ENCODE assay signal across 30 cellular contexts in the genomic region with DNA sequence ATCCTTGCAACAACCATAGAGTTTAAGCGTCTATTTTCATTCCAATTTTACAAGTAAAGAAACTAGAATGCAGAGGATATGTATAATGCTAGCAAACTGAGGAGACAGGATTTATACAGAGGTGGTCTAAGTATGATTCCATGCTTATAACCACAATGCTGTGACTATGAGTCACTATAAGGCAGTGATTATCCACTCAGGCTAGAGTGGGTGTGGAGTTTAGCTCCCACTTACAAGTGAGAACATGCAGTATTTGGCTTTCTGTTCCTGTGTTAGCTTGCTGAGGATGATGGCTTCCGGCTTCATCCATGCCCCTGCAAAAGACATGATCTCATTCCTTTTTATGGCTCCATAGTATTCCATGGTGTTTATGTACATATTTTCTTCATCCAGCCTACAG. TPM values are rescaled to one million over a fixed set of nuclear protein-coding genes. Genes with fewer than 3 reads are reported as not detected.
DNase-seq lines count a peak whose midpoint lies in the region; ATAC-seq, FAIRE-seq and TF ChIP-seq lines count a peak whose summit lies in the region.
"Had no signal": no experiment of that assay in that cellular context is flagged by ENCODE, and none has a peak within 500 bp of the region (broad histone marks: within the 10 kb centered on the region; RNA-seq: fewer than 3 reads in every experiment).

No MANE protein-coding gene starts in this region.

- H3K79me2 ChIP-seq in H1 (ENCODE audit: control insufficient read depth in 1 of 2, insufficient read depth in 2 of 2, low read length in 2 of 2), result no peaks in the 10 kb centered on the region

- CTCF ChIA-PET in H1 (lab: Charles Lee; ENCODE audit: partially characterized antibody), result no interaction called here

- H2BK12ac ChIP-seq in H1 (ENCODE audit: low read depth, low read length), result no peak overlapping the region

- H2BK5ac ChIP-seq in H1 (ENCODE audit: low read depth, low read length), result no peak overlapping the region

- H4K91ac ChIP-seq in H1 (replicated peaks; ENCODE audit: insufficient read length, low read length), result no peak overlapping the region

- no peak overlapping the region for H3K23ac ChIP-seq in H1 (ENCODE audit: insufficient read length)

- no peaks in the 10 kb centered on the region for H3K79me1 ChIP-seq in H1 (ENCODE audit: low read depth, low read length)

- DNase-seq in ELR (ENCODE audit: low read depth) (peak; percentile 39), RWPE2 (ENCODE audit: low spot score) (no peak), H1 (ENCODE audit: low read depth in 1 of 2, low spot score in 2 of 2) (no peak), iris pigment epithelial cell (ENCODE audit: low read depth) (peak; percentile 51), NCI-H146 (lab: John Stamatoyannopoulos, UW) (no peak), tibial nerve (ENCODE audit: low spot score in 2 of 2) (no peak), type B pancreatic cell (ENCODE audit: extremely low spot score, unreplicated experiment) (no peak), globus pallidus (ENCODE audit: low spot score) (no peak)
- DNase-seq: activated CD4-positive, alpha-beta T cell treated with anti-CD3 and anti-CD28 coated beads, Interleukin-2, amount 10 ng/mL, durations not matched to agents 24 days and 14 days; amygdala; central memory CD4-positive, alpha-beta T cell; dermis blood vessel endothelial cell; endodermal cell; left ventricle myocardium superior; NCI-H2107; NCI-H748 treated with DMSO at 0.1 percent for 48 hours; ovary; SIG-M5; T1000; trophoblast cell had no signal

- H3K4ac ChIP-seq in H1 (replicated peaks; ENCODE audit: insufficient read length, low read depth, low read length), result no peak overlapping the region

- H3K56ac ChIP-seq in H1 (replicated peaks; ENCODE audit: insufficient read length, low read depth, low read length), result no peak overlapping the region

- no peaks in the 10 kb centered on the region for H3K36me3 Mint-ChIP-seq in type B pancreatic cell
- H3K36me3 Mint-ChIP-seq: activated naive CD4-positive, alpha-beta T cell treated with anti-CD3 and anti-CD28 coated beads, Interleukin-2, amount 50 U/mL, for 24 hours; CD14-positive monocyte; stimulated activated memory B cell treated with anti-CD40 and anti-IgM and Interleukin-4, amounts not matched to agents 10 μg/mL and 1 μg/mL and 100 μg/mL, for 72 hours had no signal

- no peak overlapping the region for H2BK120ac ChIP-seq in H1 (replicated peaks; ENCODE audit: low read depth, low read length)

- POLR2A ChIA-PET in H1 (lab: Charles Lee; ENCODE audit: partially characterized antibody), result no interaction called here

- H4K20me1 ChIP-seq in H1 (replicated peaks in 1 of 2; ENCODE audit: control insufficient read depth in 1 of 2, insufficient read depth in 2 of 2, low read length in 2 of 2), result no peaks in the 10 kb centered on the region

- H2AK5ac ChIP-seq in H1 (ENCODE audit: low read depth, low read length), result no peak overlapping the region

- no peak for TF ChIP-seq POLR2A in H1 (IDR thresholded peaks at IDR 0.05; ENCODE audit: control extremely low read depth in 1 of 2, low read depth in 2 of 2, low read length in 2 of 2)
- no peak for TF ChIP-seq POLR2A in tibial nerve (IDR thresholded peaks at IDR 0.05)

- no peaks in the 10 kb centered on the region for H3K23me2 ChIP-seq in H1 (ENCODE audit: low read depth, low read length)

- H3K27me3 ChIP-seq in RWPE2 (ENCODE audit: insufficient read depth, poor library complexity, severe bottlenecking) (no peaks in the 10 kb centered on the region), H1 (replicated peaks in 1 of 4; ENCODE audit: control insufficient read depth in 3 of 4, extremely low read depth in 1 of 4, insufficient read depth in 3 of 4, low read length in 3 of 4) (no peaks in the 10 kb centered on the region), tibial nerve (no peaks in the 10 kb centered on the region)
- H3K27me3 ChIP-seq: ovary had no signal

- H2BK20ac ChIP-seq in H1 (ENCODE audit: low read length), result no peak overlapping the region

- no peak overlapping the region for H3K9ac ChIP-seq in H1 (replicated peaks in 1 of 4; ENCODE audit: extremely low read depth in 1 of 4, low read depth in 3 of 4, low read length in 3 of 4)
- H3K9ac ChIP-seq: KMS-11 had no signal

- TF ChIP-seq EP300 in H1 (IDR thresholded peaks at IDR 0.05; ENCODE audit: borderline replicate concordance in 1 of 2, low read depth in 2 of 2, low read length in 2 of 2), result no peak
- TF ChIP-seq EP300 in tibial nerve (IDR thresholded peaks at IDR 0.05), result no peak

- H2AFZ ChIP-seq in H1 (ENCODE audit: low read length), result no peak overlapping the region
- H2AFZ ChIP-seq: GM23338 had no signal

- H3K4me1 ChIP-seq in RWPE2 (ENCODE audit: insufficient read depth, poor library complexity, severe bottlenecking), result peaks cover 19% of the 10 kb centered on the region
- H3K4me1 ChIP-seq in H1 (replicated peaks in 1 of 4; ENCODE audit: control insufficient read depth in 3 of 4, insufficient read depth in 4 of 4, low read length in 3 of 4), result no peaks in the 10 kb centered on the region
- H3K4me1 ChIP-seq in tibial nerve, result no peaks in the 10 kb centered on the region

- no peak overlapping the region for H3K14ac ChIP-seq in H1 (ENCODE audit: insufficient read length)

- H3K4me1 Mint-ChIP-seq in type B pancreatic cell (ENCODE audit: unreplicated experiment), result no peaks in the 10 kb centered on the region
- H3K4me1 Mint-ChIP-seq: activated CD4-positive, alpha-beta T cell treated with anti-CD3 and anti-CD28 coated beads, Interleukin-2, amount 10 ng/mL, durations not matched to agents 24 days and 14 days; activated naive CD4-positive, alpha-beta T cell treated with anti-CD3 and anti-CD28 coated beads, Interleukin-2, amount 50 U/mL, for 24 hours; CD14-positive monocyte; endodermal cell; GM23338; neural crest cell; stimulated activated memory B cell treated with anti-CD40 and anti-IgM and Interleukin-4, amounts not matched to agents 10 μg/mL and 1 μg/mL and 100 μg/mL, for 72 hours had no signal

- H4K8ac ChIP-seq in H1 (ENCODE audit: extremely low read depth, insufficient read depth, low read length), result no peak overlapping the region

- TF ChIP-seq CTCF in RWPE2 (IDR thresholded peaks at IDR 0.05; ENCODE audit: poor library complexity, severe bottlenecking) (no peak), H1 (IDR thresholded peaks at IDR 0.05; ENCODE audit: control extremely low read depth in 1 of 3, insufficient read depth in 1 of 3, low read depth in 1 of 3, low read length in 3 of 3) (no peak), tibial nerve (IDR thresholded peaks at IDR 0.05) (no peak), type B pancreatic cell (conservative IDR thresholded peaks at IDR 0.05) (no peak)

- no peaks in the 10 kb centered on the region for H3K9me3 Mint-ChIP-seq in type B pancreatic cell
- H3K9me3 Mint-ChIP-seq: activated CD4-positive, alpha-beta T cell treated with anti-CD3 and anti-CD28 coated beads, Interleukin-2, amount 10 ng/mL, durations not matched to agents 24 days and 14 days; activated naive CD4-positive, alpha-beta T cell treated with anti-CD3 and anti-CD28 coated beads, Interleukin-2, amount 50 U/mL, for 24 hours; GM23338; stimulated activated memory B cell treated with anti-CD40 and anti-IgM and Interleukin-4, amounts not matched to agents 10 μg/mL and 1 μg/mL and 100 μg/mL, for 72 hours had no signal

- H3K4me2 ChIP-seq in H1 (ENCODE audit: insufficient read depth in 1 of 2, low read depth in 2 of 2, low read length in 2 of 2), result no peak overlapping the region
- H3K4me2 ChIP-seq: GM23338, KMS-11 had no signal

- 0 out of 3 replicates have a peak, but pooled peaks have one; percentile 20 for ATAC-seq in RWPE2 (ENCODE audit: low read depth)
- ATAC-seq: GM23338; left ventricle myocardium superior; Panc1; stimulated activated memory B cell treated with anti-CD40 and anti-IgM and Interleukin-4, amounts not matched to agents 10 μg/mL and 1 μg/mL and 100 μg/mL, for 72 hours had no signal

- no peak overlapping the region for H4K5ac ChIP-seq in H1 (ENCODE audit: insufficient read length, low read depth, low read length)

- H3K4me3 Mint-ChIP-seq in type B pancreatic cell, result no peak overlapping the region
- H3K4me3 Mint-ChIP-seq: activated CD4-positive, alpha-beta T cell treated with anti-CD3 and anti-CD28 coated beads, Interleukin-2, amount 10 ng/mL, durations not matched to agents 24 days and 14 days; activated naive CD4-positive, alpha-beta T cell treated with anti-CD3 and anti-CD28 coated beads, Interleukin-2, amount 50 U/mL, for 24 hours; CD14-positive monocyte; endodermal cell; GM23338; neural crest cell; stimulated activated memory B cell treated with anti-CD40 and anti-IgM and Interleukin-4, amounts not matched to agents 10 μg/mL and 1 μg/mL and 100 μg/mL, for 72 hours had no signal

- no peak overlapping the region for H2BK15ac ChIP-seq in H1 (ENCODE audit: low read length)

- H3K27ac ChIP-seq in RWPE2 (ENCODE audit: poor library complexity, severe bottlenecking) (no peak overlapping the region), H1 (ENCODE audit: low read depth, low read length) (no peak overlapping the region), tibial nerve (no peak overlapping the region)
- H3K27ac ChIP-seq: KMS-11, ovary, skin epidermis, VCaP had no signal

- no peaks in the 10 kb centered on the region for H3K27me3 Mint-ChIP-seq in type B pancreatic cell
- H3K27me3 Mint-ChIP-seq: activated CD4-positive, alpha-beta T cell treated with anti-CD3 and anti-CD28 coated beads, Interleukin-2, amount 10 ng/mL, durations not matched to agents 24 days and 14 days; activated naive CD4-positive, alpha-beta T cell treated with anti-CD3 and anti-CD28 coated beads, Interleukin-2, amount 50 U/mL, for 24 hours; stimulated activated memory B cell treated with anti-CD40 and anti-IgM and Interleukin-4, amounts not matched to agents 10 μg/mL and 1 μg/mL and 100 μg/mL, for 72 hours had no signal

- FAIRE-seq in H1 (lab: Jason Lieb, UNC), result peak; percentile 86
- FAIRE-seq: islet of Langerhans had no signal

- no peaks in the 10 kb centered on the region for H3K36me3 ChIP-seq in RWPE2 (ENCODE audit: low read depth)
- H3K36me3 ChIP-seq in H1 (ENCODE audit: control insufficient read depth in 2 of 4, insufficient read depth in 4 of 4, low read length in 3 of 4), result no peaks in the 10 kb centered on the region
- no peaks in the 10 kb centered on the region for H3K36me3 ChIP-seq in tibial nerve
- H3K36me3 ChIP-seq: ovary had no signal

- no peak for TF ChIP-seq RAD21 in H1 (IDR thresholded peaks at IDR 0.05 in 1 of 2, conservative IDR thresholded peaks at IDR 0.05 in 1 of 2; ENCODE audit: low read depth in 2 of 2, low read length in 2 of 2)

- no peak overlapping the region for H3K4me3 ChIP-seq in RWPE2 (ENCODE audit: severe bottlenecking)
- no peak overlapping the region for H3K4me3 ChIP-seq in H1 (ENCODE audit: extremely low read depth in 1 of 4, insufficient read depth in 2 of 4, low read depth in 3 of 4, low read length in 4 of 4)
- H3K4me3 ChIP-seq in tibial nerve, result no peak overlapping the region
- H3K4me3 ChIP-seq: GM23338, ovary, skin epidermis had no signal

- no peak overlapping the region for H3K18ac ChIP-seq in H1 (ENCODE audit: extremely low read depth, low read length)

- H3K9me3 ChIP-seq in RWPE2 (ENCODE audit: severe bottlenecking), result no peaks in the 10 kb centered on the region
- no peaks in the 10 kb centered on the region for H3K9me3 ChIP-seq in H1 (ENCODE audit: insufficient read depth in 2 of 2, low read depth in 1 of 2, low read length in 1 of 2)
- no peaks in the 10 kb centered on the region for H3K9me3 ChIP-seq in tibial nerve
- H3K9me3 ChIP-seq: ovary had no signal

- 75% methylated on average over 2 of the region's 2 CpGs; no CpG with 5 or more reads in 1 of the 2 experiments for WGBS in H1 (ENCODE audit: extremely low coverage in 1 of 2, insufficient coverage in 1 of 2, insufficient read length in 1 of 2, insufficient replicate concordance in 2 of 2, low coverage in 1 of 2, low lambda C conversion rate in 2 of 2, missing lambda C conversion rate in 1 of 2), 2 experiments
- WGBS in tibial nerve, 2 donors, result 73 to 89% methylated on average over 2 of the region's 2 CpGs

- no peak overlapping the region for H3K27ac Mint-ChIP-seq in type B pancreatic cell
- H3K27ac Mint-ChIP-seq: activated CD4-positive, alpha-beta T cell treated with anti-CD3 and anti-CD28 coated beads, Interleukin-2, amount 10 ng/mL, durations not matched to agents 24 days and 14 days; activated naive CD4-positive, alpha-beta T cell treated with anti-CD3 and anti-CD28 coated beads, Interleukin-2, amount 50 U/mL, for 24 hours; CD14-positive monocyte; endodermal cell; GM23338; stimulated activated memory B cell treated with anti-CD40 and anti-IgM and Interleukin-4, amounts not matched to agents 10 μg/mL and 1 μg/mL and 100 μg/mL, for 72 hours had no signal

RNA-seq across cellular contexts. Expression of gene EDA2R, which starts 41.6 kb away (rescaled TPM):
- 5.0 and 5.1 TPM in 2 replicates for total RNA-seq in H1 (2021; fragmentation: NEBNext Ultra II Directional; extraction: Animal tissue kit (Norgen Biotek cat#: 25700))
- 6.0 and 7.0 TPM in 2 replicates for polyA plus RNA-seq in H1 (2011; rRNA removed)
- polyA plus RNA-seq in H1 (2011; cell fraction: cytosol; rRNA removed), result 8.9 TPM
- 12.8 TPM for polyA plus RNA-seq in H1 (2011; cell fraction: nucleus; rRNA removed)
- 4.3 to 8.0 TPM (median 5.8 TPM) in 4 replicates for polyA plus RNA-seq in H1 (2012, experiment 1 of 2)
- 1.7 TPM for polyA plus RNA-seq in H1 (2012, experiment 2 of 2)
- 5.8 TPM for polyA plus RNA-seq in H1 (2013, experiment 1 of 2)
- 6.1 TPM for polyA plus RNA-seq in H1 (2013, experiment 2 of 2)
- polyA minus RNA-seq in H1 (2011; rRNA and poly(A)+ RNA removed), result 20.4 and 24.5 TPM in 2 replicates
- polyA minus RNA-seq in H1 (2011; cell fraction: cytosol; rRNA and poly(A)+ RNA removed), result 5.1 TPM
- polyA minus RNA-seq in H1 (2011; cell fraction: nucleus; rRNA and poly(A)+ RNA removed), result 12.3 TPM
- total RNA-seq in tibial nerve (1 to 10 TPM; 2.4 to 5.9 (median 3.1) TPM), type B pancreatic cell (ENCODE audit: low replicate concordance) (13.2 and 13.3 TPM in 2 replicates)
- polyA plus RNA-seq: CD14-positive monocyte had no signal

Comparison
In these comparisons a context has a peak if more than half of its experiments do, and no peak if none do; other contexts are left out.
1. DNase-seq: peak in ELR (single experiment) and iris pigment epithelial cell (single experiment); none in RWPE2 (single experiment), H1 (0 of 2), NCI-H146 (single experiment), tibial nerve (0 of 2), type B pancreatic cell (single experiment) and globus pallidus (single experiment).